11 cellular contexts compared by ENCODE assay signal in the genomic region with DNA sequence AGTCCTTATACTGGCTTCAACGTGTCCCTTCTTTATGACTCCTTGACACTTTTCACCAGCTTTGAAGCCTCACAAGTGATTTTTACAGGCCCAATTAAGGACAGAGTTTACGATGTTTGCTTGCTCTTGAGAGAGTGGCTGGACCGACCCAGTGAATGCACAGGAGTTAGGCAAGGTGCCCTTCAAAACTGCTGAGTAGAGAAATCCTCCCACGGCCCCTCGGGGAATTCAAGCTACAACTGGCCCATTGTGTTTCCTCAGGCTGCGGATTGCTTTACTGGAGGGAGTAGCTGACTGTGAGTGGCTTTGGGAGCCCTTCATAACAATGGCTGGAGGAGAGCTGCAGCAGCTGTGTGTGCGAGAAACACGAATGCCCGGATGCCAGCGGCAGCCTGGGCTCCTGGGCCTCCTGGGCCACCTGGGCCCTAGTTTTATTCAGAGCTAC. TPM values are rescaled to one million over a fixed set of nuclear protein-coding genes. Genes with fewer than 3 reads are reported as not detected.
A peak's percentile ranks its signal among the peaks of the same experiment; 100 is the strongest.
DNase-seq lines count a peak whose midpoint lies in the region; ATAC-seq lines count a peak whose summit lies in the region.
"Had no signal": no experiment of that assay in that cellular context is flagged by ENCODE, and none has a peak within 500 bp of the region (broad histone marks: within the 10 kb centered on the region; RNA-seq: fewer than 3 reads in every experiment).

No MANE protein-coding gene starts in this region.

- H3K9ac ChIP-seq in trophoblast cell (ENCODE audit: low read length) = no peak overlapping the region

- H3K23ac ChIP-seq in trophoblast cell (ENCODE audit: low read length) = no peak overlapping the region

- no peak overlapping the region for H2BK120ac ChIP-seq in trophoblast cell (ENCODE audit: insufficient read depth, low read length, poor library complexity)

- H4K12ac ChIP-seq in trophoblast cell (ENCODE audit: low read depth, low read length) = no peak overlapping the region

- H3K4me3 ChIP-seq in HAP-1 = no peak overlapping the region
- no peak overlapping the region for H3K4me3 ChIP-seq in trophoblast cell (ENCODE audit: low read depth, low read length)

- WGBS in trophoblast cell (ENCODE audit: extremely low coverage, insufficient coverage, insufficient read length) = no CpG with 5 or more reads among the region's 10 CpGs

- no peak overlapping the region for H3K14ac ChIP-seq in trophoblast cell (ENCODE audit: low read length)

- no peak overlapping the region for H2AK5ac ChIP-seq in trophoblast cell (ENCODE audit: low read length)

- no peak overlapping the region for H3K4me2 ChIP-seq in trophoblast cell (ENCODE audit: low read length)

- H3K79me1 ChIP-seq in trophoblast cell (ENCODE audit: low read length) = peaks cover 2% of the 10 kb centered on the region

- no peak overlapping the region for H2BK5ac ChIP-seq in trophoblast cell (ENCODE audit: low read depth, low read length, poor library complexity)

- ATAC-seq in HG03432 (IDR thresholded peaks at IDR 0.05; ENCODE audit: unreplicated experiment) = no peak
- ATAC-seq: natural killer cell treated with Interleukin-12 subunit alpha and Interleukin-12 subunit beta and Interleukin-15 and Interleukin-18, amount 100 ng/mL, for 72 hours had no signal

- peak overlapping the region; percentile 71 for H2AFZ ChIP-seq in trophoblast cell (ENCODE audit: insufficient read depth, low read length, poor library complexity)

- no peak overlapping the region for H4K91ac ChIP-seq in trophoblast cell (ENCODE audit: low read depth, low read length)

- H3K27ac ChIP-seq in trophoblast cell (ENCODE audit: low read depth, low read length) = no peak overlapping the region

- H3K27me3 ChIP-seq in HAP-1 (ENCODE audit: low read depth) (no peaks in the 10 kb centered on the region), trophoblast cell (ENCODE audit: insufficient read depth, low read length) (no peaks in the 10 kb centered on the region)

- no peak overlapping the region for H3K18ac ChIP-seq in trophoblast cell (ENCODE audit: low read length)

- no peak overlapping the region for H4K8ac ChIP-seq in trophoblast cell (ENCODE audit: low read depth, low read length)

- no peak overlapping the region for H2BK12ac ChIP-seq in trophoblast cell (ENCODE audit: low read length)

- DNase-seq in HAP-1 (ENCODE audit: low spot score in 2 of 2) (peak; percentile 83 to 86), NCI-H748 (lab: John Stamatoyannopoulos, UW; ENCODE audit: unreplicated experiment) (peak; percentile 62), globus pallidus (ENCODE audit: low spot score) (peak; percentile 86), trophoblast cell (peak; percentile 12 to 28), ACHN (no peak)
- no peak for DNase-seq in stimulated activated CD4-positive, alpha-beta T cell treated with anti-CD3 and anti-CD28 coated beads, Interleukin-4, amount 100 ng/mL, for 4 hours
- DNase-seq in central memory CD4-positive, alpha-beta T cell = no peak
- DNase-seq: GDM1, NCI-H446 had no signal

- no peaks in the 10 kb centered on the region for H3K79me2 ChIP-seq in trophoblast cell (ENCODE audit: control insufficient read depth, insufficient read depth, low read length, poor library complexity)

- H3K36me3 ChIP-seq in HAP-1 (replicated peaks) (no peaks in the 10 kb centered on the region), trophoblast cell (ENCODE audit: control insufficient read depth in 1 of 2, insufficient read depth in 2 of 2, low read length in 2 of 2) (no peaks in the 10 kb centered on the region)

- in situ Hi-C loops in HAP-1 (cut with MboI; ENCODE audit: low sequenced_read_pairs) (no loop called here), ACHN (cut with HindIII; ENCODE audit: low pct_ligation_motif_present, low pct_unique_long_range_greater_than_20kb, low sequenced_read_pairs) (no loop called here)

- H3K4me1 ChIP-seq in HAP-1 (peaks cover 4% of the 10 kb centered on the region), trophoblast cell (ENCODE audit: control insufficient read depth in 1 of 2, insufficient read depth in 2 of 2, low read length in 2 of 2) (peaks cover 0 to 3% of the 10 kb centered on the region in 2 experiments)

- no peak overlapping the region for H3K4ac ChIP-seq in trophoblast cell (ENCODE audit: low read depth, low read length)

- no peaks in the 10 kb centered on the region for H3K9me3 ChIP-seq in HAP-1
- H3K9me3 ChIP-seq in trophoblast cell (ENCODE audit: insufficient read depth, low read depth, low read length) = no peaks in the 10 kb centered on the region

RNA-seq across cellular contexts. Expression of gene SGK1, which starts 50.0 kb away (rescaled TPM):
- 261 and 288 TPM in 2 replicates for polyA plus RNA-seq in trophoblast cell (2013)

Comparison
In these comparisons a context has a peak if more than half of its experiments do, and no peak if none do; other contexts are left out.
1. DNase-seq: peak in HAP-1 (2 of 2), NCI-H748 (single experiment), globus pallidus (single experiment) and trophoblast cell (2 of 2); none in stimulated activated CD4-positive, alpha-beta T cell treated with anti-CD3 and anti-CD28 coated beads, Interleukin-4, amount 100 ng/mL, for 4 hours (0 of 2), ACHN (single experiment) and central memory CD4-positive, alpha-beta T cell (single experiment).